Comparison of ENCODE assay signal across 18 cellular contexts in genomic region chr4:40581254-40582140, GRCh38. TPM values are rescaled to one million over a fixed set of nuclear protein-coding genes. Genes with fewer than 3 reads are reported as not detected.
DNase-seq lines count a peak whose midpoint lies in the region; ATAC-seq and TF ChIP-seq lines count a peak whose summit lies in the region.
"Had no signal": no experiment of that assay in that cellular context is flagged by ENCODE, and none has a peak within 500 bp of the region (broad histone marks: within the 10 kb centered on the region; RNA-seq: fewer than 3 reads in every experiment).

No MANE protein-coding gene starts in this region.

- peak overlapping the region; percentile 7 for H2AK5ac ChIP-seq in mesenchymal stem cell (ENCODE audit: low read length, severe bottlenecking)

- H3K4me1 ChIP-seq in GM23338 (ENCODE audit: insufficient read depth), result peaks cover 28% of the 10 kb centered on the region
- H3K4me1 ChIP-seq in mesenchymal stem cell (ENCODE audit: control insufficient read depth, insufficient read depth, low read depth, low read length), result peaks cover 10% of the 10 kb centered on the region
- no peaks in the 10 kb centered on the region for H3K4me1 ChIP-seq in BE2C
- H3K4me1 ChIP-seq: gastrocnemius medialis had no signal

- H3K9me3 ChIP-seq in mesenchymal stem cell (ENCODE audit: control insufficient read depth, low read length) (no peaks in the 10 kb centered on the region), BE2C (no peaks in the 10 kb centered on the region)
- H3K9me3 ChIP-seq: gastrocnemius medialis, stomach had no signal

- H2BK5ac ChIP-seq in mesenchymal stem cell (ENCODE audit: low read depth, low read length, poor library complexity, severe bottlenecking), result no peak overlapping the region

- peak; percentile 47 for ATAC-seq in GM23338
- ATAC-seq in HG02884 (IDR thresholded peaks at IDR 0.05; ENCODE audit: unreplicated experiment), result no peak
- ATAC-seq in GM18907 (IDR thresholded peaks at IDR 0.05; ENCODE audit: unreplicated experiment), result no peak
- ATAC-seq: activated naive CD4-positive, alpha-beta T cell treated with anti-CD3 and anti-CD28 coated beads, Interleukin-2, amount 50 U/mL, for 72 hours; gastrocnemius medialis; HCT116; right cardiac atrium had no signal

- H3K36me3 ChIP-seq in GM23338 (ENCODE audit: insufficient read depth) (no peaks in the 10 kb centered on the region), mesenchymal stem cell (ENCODE audit: control insufficient read depth in 1 of 2, insufficient read depth in 2 of 2, low read depth in 1 of 2, low read length in 2 of 2) (peaks cover 0 to 3% of the 10 kb centered on the region in 2 experiments), BE2C (no peaks in the 10 kb centered on the region)
- H3K36me3 ChIP-seq: gastrocnemius medialis, neural progenitor cell, stomach had no signal

- peaks cover 44 to 55% of the 10 kb centered on the region in 2 donors for H3K36me3 Mint-ChIP-seq in CD14-positive monocyte
- H3K36me3 Mint-ChIP-seq in GM23338 (ENCODE audit: low read depth), result peaks cover 28% of the 10 kb centered on the region
- peaks cover 2% of the 10 kb centered on the region for H3K36me3 Mint-ChIP-seq in T-helper 2 cell treated with Interferon-gamma antibody and Interleukin-4, amounts not matched to agents 5 μg/mL and 100 μg/mL, for 36 hours (ENCODE audit: low read depth)
- H3K36me3 Mint-ChIP-seq: activated naive CD4-positive, alpha-beta T cell treated with anti-CD3 and anti-CD28 coated beads, Interleukin-2, amount 50 U/mL, for 72 hours; neural progenitor cell had no signal

- DNase-seq in CD14-positive monocyte (ENCODE audit: low spot score) (no peak), GM23338 (ENCODE audit: low spot score) (no peak), mesenchymal stem cell (no peak), NCI-H82 treated with DMSO at 0.1 percent for 48 hours (lab: John Stamatoyannopoulos, UW; ENCODE audit: unreplicated experiment) (no peak), BE2C (no peak)
- peak; percentile 40 for DNase-seq in T-helper 2 cell treated with Interferon-gamma antibody and Interleukin-4, amounts not matched to agents 5 μg/mL and 100 μg/mL, for 36 hours (ENCODE audit: low spot score)
- DNase-seq: activated CD4-positive, CD25-positive, alpha-beta regulatory T cell treated with anti-CD3 and anti-CD28 coated beads, Interleukin-2, amount 50 U/mL, for 72 hours; gastrocnemius medialis; NCI-H1417 treated with DMSO at 0.1 percent for 48 hours; NCI-H2171; NCI-H748 treated with DMSO at 0.1 percent for 48 hours; right cardiac atrium; stomach had no signal

- no peak overlapping the region for H2BK120ac ChIP-seq in mesenchymal stem cell (ENCODE audit: low read depth, low read length)

- H3K27ac Mint-ChIP-seq in CD14-positive monocyte (peak overlapping the region; percentile 70 to 98 (median 81)), GM23338 (peak overlapping the region; percentile 28)
- peak overlapping the region; percentile 68 for H3K27ac Mint-ChIP-seq in T-helper 2 cell treated with Interferon-gamma antibody and Interleukin-4, amounts not matched to agents 5 μg/mL and 100 μg/mL, for 36 hours
- H3K27ac Mint-ChIP-seq: activated naive CD4-positive, alpha-beta T cell treated with anti-CD3 and anti-CD28 coated beads, Interleukin-2, amount 50 U/mL, for 72 hours had no signal

- peaks cover 99% of the 10 kb centered on the region for H3K79me2 ChIP-seq in GM23338 (replicated peaks; ENCODE audit: insufficient read depth)

- peaks cover 22% of the 10 kb centered on the region for H4K20me1 ChIP-seq in GM23338 (replicated peaks; ENCODE audit: insufficient read depth)

- no peak overlapping the region for H2BK12ac ChIP-seq in mesenchymal stem cell (ENCODE audit: low read length in 2 of 2)

- H3K27me3 Mint-ChIP-seq in CD14-positive monocyte (ENCODE audit: low read depth in 3 of 3), result peaks cover 0 to 2% (median 0%) of the 10 kb centered on the region in 3 donors
- peaks cover 4% of the 10 kb centered on the region for H3K27me3 Mint-ChIP-seq in GM23338 (ENCODE audit: insufficient read depth, low read depth, poor library complexity)
- H3K27me3 Mint-ChIP-seq in T-helper 2 cell treated with Interferon-gamma antibody and Interleukin-4, amounts not matched to agents 5 μg/mL and 100 μg/mL, for 36 hours (ENCODE audit: low read depth), result no peaks in the 10 kb centered on the region

- no peak overlapping the region for H4K8ac ChIP-seq in mesenchymal stem cell (ENCODE audit: low read length)

- H3K4me2 ChIP-seq in GM23338 (no peak overlapping the region), mesenchymal stem cell (ENCODE audit: low read length, poor library complexity, severe bottlenecking) (no peak overlapping the region)
- H3K4me2 ChIP-seq: neural progenitor cell had no signal

- no peak overlapping the region for H2AFZ ChIP-seq in GM23338
- H2AFZ ChIP-seq in mesenchymal stem cell (ENCODE audit: low read depth, low read length), result no peak overlapping the region
- H2AFZ ChIP-seq: neural progenitor cell had no signal

- H4K91ac ChIP-seq in mesenchymal stem cell (ENCODE audit: low read length), result no peak overlapping the region

- no peaks in the 10 kb centered on the region for H3K9me2 ChIP-seq in GM23338 (ENCODE audit: insufficient read depth)

- H3K4me3 ChIP-seq in GM23338, result no peak overlapping the region
- no peak overlapping the region for H3K4me3 ChIP-seq in mesenchymal stem cell (ENCODE audit: insufficient read depth in 1 of 2, low read depth in 1 of 2, low read length in 2 of 2)
- H3K4me3 ChIP-seq in BE2C (ENCODE audit: low read depth, low read length), result no peak overlapping the region
- H3K4me3 ChIP-seq: gastrocnemius medialis, neural progenitor cell, stomach had no signal

- H2BK15ac ChIP-seq in mesenchymal stem cell (ENCODE audit: low read depth, poor library complexity, severe bottlenecking), result no peak overlapping the region

- no peaks in the 10 kb centered on the region for H3K27me3 ChIP-seq in GM23338 (ENCODE audit: insufficient read depth)
- no peaks in the 10 kb centered on the region for H3K27me3 ChIP-seq in mesenchymal stem cell (ENCODE audit: control insufficient read depth in 1 of 2, insufficient read depth in 1 of 2, low read length in 2 of 2)
- H3K27me3 ChIP-seq in BE2C, result no peaks in the 10 kb centered on the region
- H3K27me3 ChIP-seq: neural progenitor cell, stomach had no signal

- H3K27ac ChIP-seq in GM23338 (ENCODE audit: low read depth) (peak overlapping the region; percentile 74; the same call in 1 of the 2 replicates), mesenchymal stem cell (ENCODE audit: low read length, poor library complexity, severe bottlenecking) (no peak overlapping the region)
- H3K27ac ChIP-seq: gastrocnemius medialis had no signal

- no peak overlapping the region for H3K14ac ChIP-seq in mesenchymal stem cell (ENCODE audit: low read length in 2 of 2)

- H3K9ac ChIP-seq in mesenchymal stem cell (ENCODE audit: low read length), result no peak overlapping the region
- H3K9ac ChIP-seq: neural progenitor cell had no signal

- H3K4me1 Mint-ChIP-seq in CD14-positive monocyte, result peaks cover 58% of the 10 kb centered on the region
- H3K4me1 Mint-ChIP-seq in GM23338, result peaks cover 55% of the 10 kb centered on the region
- peaks cover 56% of the 10 kb centered on the region for H3K4me1 Mint-ChIP-seq in T-helper 2 cell treated with Interferon-gamma antibody and Interleukin-4, amounts not matched to agents 5 μg/mL and 100 μg/mL, for 36 hours (ENCODE audit: low read depth)

- no peaks in the 10 kb centered on the region; the same call in 1 of the 2 replicates for H3F3A ChIP-seq in GM23338 (replicated peaks; ENCODE audit: low read depth)

- 85% methylated on average over 12 of the region's 15 CpGs for WGBS in mesenchymal stem cell

- H3K18ac ChIP-seq in mesenchymal stem cell (ENCODE audit: low read depth in 1 of 2, low read length in 2 of 2), result no peak overlapping the region

- intact Hi-C loops in CD14-positive monocyte (cut with micrococcal nuclease), result no loop called here

- H3K4me3 Mint-ChIP-seq in CD14-positive monocyte (no peak overlapping the region), GM23338 (no peak overlapping the region; the same call in 2 of the 3 replicates)
- peak overlapping the region; percentile 25 for H3K4me3 Mint-ChIP-seq in T-helper 2 cell treated with Interferon-gamma antibody and Interleukin-4, amounts not matched to agents 5 μg/mL and 100 μg/mL, for 36 hours
- H3K4me3 Mint-ChIP-seq: neural progenitor cell had no signal

- TF ChIP-seq CTCF in CD14-positive monocyte (IDR thresholded peaks at IDR 0.05) (no peak), GM23338 (conservative IDR thresholded peaks at IDR 0.05; ENCODE audit: low read depth in 2 of 2) (no peak), BE2C (IDR thresholded peaks at IDR 0.05; ENCODE audit: low read depth, low read length) (no peak)

- H3K79me1 ChIP-seq in mesenchymal stem cell (replicated peaks; ENCODE audit: low read length, poor library complexity, severe bottlenecking), result peaks cover 3% of the 10 kb centered on the region

- no peak overlapping the region for H3K23ac ChIP-seq in mesenchymal stem cell (ENCODE audit: low read length in 2 of 2)

- H3K4ac ChIP-seq in mesenchymal stem cell (ENCODE audit: low read depth in 1 of 2, low read length in 2 of 2), result no peak overlapping the region

- H3K9me3 Mint-ChIP-seq in CD14-positive monocyte (peaks cover 0 to 2% (median 0%) of the 10 kb centered on the region in 7 donors), GM23338 (no peaks in the 10 kb centered on the region; the same call in 2 of the 3 replicates)
- no peaks in the 10 kb centered on the region for H3K9me3 Mint-ChIP-seq in T-helper 2 cell treated with Interferon-gamma antibody and Interleukin-4, amounts not matched to agents 5 μg/mL and 100 μg/mL, for 36 hours
- H3K9me3 Mint-ChIP-seq: neural progenitor cell had no signal

TF ChIP-seq in GM23338, 12 proteins besides CTCF, POLR2A, EP300 and RAD21 (continues in another document):
- TF ChIP-seq STAT1 (IDR thresholded peaks at IDR 0.05; ENCODE audit: unreplicated experiment), result no peak

RNA-seq across cellular contexts. Expression of gene RBM47, which starts 48.2 kb away (rescaled TPM):
- 10 to 100 TPM; 79.5 to 92.8 TPM for polyA plus RNA-seq in CD14-positive monocyte
- total RNA-seq in GM23338 (2014; rRNA removed; shearing (Covaris generic)), result 125 and 139 TPM in 2 replicates
- 31.8 and 35.6 TPM in 2 replicates for polyA plus RNA-seq in GM23338 (2016; fragmentation: Nextera tagmentation; extraction: Ambion mirVana)
- polyA plus RNA-seq in mesenchymal stem cell (2013, experiment 1 of 2), result 3.9 TPM
- 3.8 TPM for polyA plus RNA-seq in mesenchymal stem cell (2013, experiment 2 of 2)
- not detected for polyA plus RNA-seq in BE2C (2012; ENCODE audit: insufficient read depth, insufficient read length, low read depth)

Comparison
In these comparisons a context has a peak if more than half of its experiments do, and no peak if none do; other contexts are left out.
1. H3K27ac Mint-ChIP-seq: peak in every context shown above with its lines; median percentile 81 in CD14-positive monocyte; 68 in T-helper 2 cell treated with Interferon-gamma antibody and Interleukin-4, amounts not matched to agents 5 μg/mL and 100 μg/mL, for 36 hours; 28 in GM23338.